Comparison of ENCODE assay signal across 14 cellular contexts in genomic region chr18:23716516-23716915, GRCh38. TPM values are rescaled to one million over a fixed set of nuclear protein-coding genes. Genes with fewer than 3 reads are reported as not detected.
A peak's percentile ranks its signal among the peaks of the same experiment; 100 is the strongest.
DNase-seq lines count a peak whose midpoint lies in the region; ATAC-seq lines count a peak whose summit lies in the region.
"Had no signal": no experiment of that assay in that cellular context is flagged by ENCODE, and none has a peak within 500 bp of the region (broad histone marks: within the 10 kb centered on the region; RNA-seq: fewer than 3 reads in every experiment).

No MANE protein-coding gene starts in this region.

- no peak overlapping the region for H3K18ac ChIP-seq in mesenchymal stem cell (ENCODE audit: low read depth in 1 of 2, low read length in 2 of 2)

- no peaks in the 10 kb centered on the region for H3K9me3 ChIP-seq in mesenchymal stem cell (ENCODE audit: control insufficient read depth, low read length)

- H3K4me3 ChIP-seq in mesenchymal stem cell (ENCODE audit: insufficient read depth in 1 of 2, low read depth in 1 of 2, low read length in 2 of 2), result no peak overlapping the region

- H3K27me3 ChIP-seq in mesenchymal stem cell (ENCODE audit: control insufficient read depth in 1 of 2, insufficient read depth in 1 of 2, low read length in 2 of 2), result no peaks in the 10 kb centered on the region

- H4K8ac ChIP-seq in mesenchymal stem cell (ENCODE audit: low read length), result no peak overlapping the region

- no peak overlapping the region for H4K91ac ChIP-seq in mesenchymal stem cell (ENCODE audit: low read length)

- no peak overlapping the region for H3K14ac ChIP-seq in mesenchymal stem cell (ENCODE audit: low read length in 2 of 2)

- no peak overlapping the region for H3K4me2 ChIP-seq in mesenchymal stem cell (ENCODE audit: low read length, poor library complexity, severe bottlenecking)

- H3K79me1 ChIP-seq in mesenchymal stem cell (replicated peaks; ENCODE audit: low read length, poor library complexity, severe bottlenecking), result no peaks in the 10 kb centered on the region

- H3K36me3 ChIP-seq in mesenchymal stem cell (ENCODE audit: control insufficient read depth in 1 of 2, insufficient read depth in 2 of 2, low read depth in 1 of 2, low read length in 2 of 2), result peaks cover 0 to 3% of the 10 kb centered on the region in 2 experiments

- 0% methylated on average over 3 of the region's 3 CpGs for WGBS in mesenchymal stem cell

- H3K4ac ChIP-seq in mesenchymal stem cell (ENCODE audit: low read depth in 1 of 2, low read length in 2 of 2), result no peak overlapping the region

- H2BK15ac ChIP-seq in mesenchymal stem cell (ENCODE audit: low read depth, poor library complexity, severe bottlenecking), result no peak overlapping the region

- H2AK5ac ChIP-seq in mesenchymal stem cell (ENCODE audit: low read length, severe bottlenecking), result no peak overlapping the region

- H2BK120ac ChIP-seq in mesenchymal stem cell (ENCODE audit: low read depth, low read length), result no peak overlapping the region

- peak overlapping the region; percentile 37 for H3K27ac ChIP-seq in mesenchymal stem cell (ENCODE audit: low read length, poor library complexity, severe bottlenecking)
- H3K27ac ChIP-seq: C4-2B had no signal

- no peak overlapping the region for H3K23ac ChIP-seq in mesenchymal stem cell (ENCODE audit: low read length in 2 of 2)

- no peak overlapping the region for H2BK12ac ChIP-seq in mesenchymal stem cell (ENCODE audit: low read length in 2 of 2)

- H2AFZ ChIP-seq in mesenchymal stem cell (ENCODE audit: low read depth, low read length), result no peak overlapping the region

- peaks cover 10% of the 10 kb centered on the region for H3K4me1 ChIP-seq in mesenchymal stem cell (ENCODE audit: control insufficient read depth, insufficient read depth, low read depth, low read length)

- peak; percentile 51 for DNase-seq in Ammon's horn (ENCODE audit: low spot score)
- DNase-seq in M059J (ENCODE audit: low read depth), result peak; percentile 86
- DNase-seq in dedifferentiated amniotic fluid mesenchymal stem cell (ENCODE audit: extremely low spot score), result peak; percentile 77
- peak; percentile 87 for DNase-seq in mesenchymal stem cell
- DNase-seq in NCI-H1930 (lab: John Stamatoyannopoulos, UW), result no peak
- no peak for DNase-seq in activated T-cell treated with anti-CD3 and anti-CD28 coated beads, Interleukin-2, amount 50 U/mL, for 48 hours
- no peak for DNase-seq in HUDEP-2 (lab: John Stamatoyannopoulos, UW; ENCODE audit: unreplicated experiment in 76 of 76)
- DNase-seq: activated CD4-positive, alpha-beta T cell treated with anti-CD3 and anti-CD28 coated beads for 36 hours; foreskin melanocyte; NCI-H146; PC-3; stimulated activated CD4-positive, alpha-beta T cell treated with anti-CD3 and anti-CD28 coated beads, Interleukin-1b, Interleukin-23, amount 100 ng/mL, for 48 hours had no signal

- peak overlapping the region; percentile 3 for H3K9ac ChIP-seq in mesenchymal stem cell (ENCODE audit: low read length)

- ATAC-seq in GM21515 (IDR thresholded peaks at IDR 0.05; ENCODE audit: unreplicated experiment), result no peak
- ATAC-seq: activated CD4-positive, alpha-beta T cell treated with anti-CD3 and anti-CD28 coated beads for 36 hours; PC-3 had no signal

- H2BK5ac ChIP-seq in mesenchymal stem cell (ENCODE audit: low read depth, low read length, poor library complexity, severe bottlenecking), result no peak overlapping the region

RNA-seq across cellular contexts. Expression of gene LAMA3, which starts 27.3 kb away (rescaled TPM):
- total RNA-seq in M059J (2014; rRNA removed; shearing (Covaris generic)), result 1.8 and 2.4 TPM in 2 replicates
- polyA plus RNA-seq in mesenchymal stem cell (2013, experiment 1 of 2), result 0.23 TPM
- 0.15 TPM for polyA plus RNA-seq in mesenchymal stem cell (2013, experiment 2 of 2)

RNA-seq across cellular contexts. Expression of gene ANKRD29, which starts 53.8 kb away (rescaled TPM):
- total RNA-seq in M059J (2014; rRNA removed; shearing (Covaris generic)), result 8.3 and 10.6 TPM in 2 replicates
- 0.11 TPM for polyA plus RNA-seq in mesenchymal stem cell (2013, experiment 1 of 2)
- polyA plus RNA-seq in mesenchymal stem cell (2013, experiment 2 of 2), result 0.07 TPM

Comparison
In these comparisons a context has a peak if more than half of its experiments do, and no peak if none do; other contexts are left out.
1. DNase-seq: peak in Ammon's horn (single experiment), M059J (single experiment), dedifferentiated amniotic fluid mesenchymal stem cell (single experiment) and mesenchymal stem cell (single experiment); none in NCI-H1930 (0 of 2), activated T-cell treated with anti-CD3 and anti-CD28 coated beads, Interleukin-2, amount 50 U/mL, for 48 hours (0 of 2) and HUDEP-2 (0 of 76).